1 cellular context compared by ENCODE assay signal in the genomic region with DNA sequence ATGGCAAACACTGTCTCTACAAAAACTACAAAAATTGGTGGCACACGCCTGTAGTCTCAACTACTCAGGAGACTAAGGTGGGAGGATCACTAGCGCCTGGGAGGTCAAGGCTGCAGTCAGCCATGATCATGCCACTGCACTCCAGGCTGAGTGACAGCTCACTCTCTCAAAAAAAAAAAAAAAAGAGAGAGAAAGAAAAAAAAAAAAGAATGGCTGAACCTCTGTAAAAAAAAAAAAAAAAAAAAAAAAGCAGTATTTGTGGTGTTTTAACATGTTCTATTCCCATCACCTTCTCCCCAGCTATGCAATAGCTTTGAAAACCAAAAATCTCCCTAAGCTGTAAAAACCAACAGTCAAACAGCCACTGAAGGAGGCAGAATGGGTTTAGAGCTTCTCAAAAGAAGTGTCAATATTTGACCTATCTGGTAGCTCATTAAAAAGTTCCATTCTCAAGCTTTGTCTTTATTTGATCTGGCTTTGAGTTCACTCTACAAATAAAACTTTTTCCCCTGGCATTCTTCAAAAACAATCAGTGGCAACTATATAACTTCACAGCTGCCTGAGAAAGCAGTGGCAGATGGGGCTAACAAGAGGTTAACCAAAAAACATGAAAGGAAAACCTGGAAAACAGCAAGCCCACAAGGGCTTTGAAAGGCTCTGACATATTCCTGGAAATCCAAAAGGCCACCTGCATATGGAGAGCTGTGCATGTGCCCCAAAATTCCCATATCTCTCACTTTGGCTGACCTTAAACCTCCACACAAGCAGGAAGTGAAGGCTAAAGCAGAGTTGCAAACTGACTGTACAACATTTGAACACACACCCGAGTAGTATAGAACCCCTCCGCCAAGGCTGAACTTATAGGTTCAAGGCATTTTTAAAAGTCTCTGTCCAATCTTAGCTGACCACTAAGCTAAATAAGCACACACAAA.
TF ChIP-seq lines count a peak whose summit lies in the region.

No MANE protein-coding gene starts in this region.

TF ChIP-seq in IMR-90, 13 proteins besides CTCF, POLR2A, EP300 and RAD21:
- TF ChIP-seq FOS (IDR thresholded peaks at IDR 0.05; ENCODE audit: low read depth, low read length) (no peak), CHD1 (IDR thresholded peaks at IDR 0.05; ENCODE audit: low read depth, low read length) (no peak), MXI1 (IDR thresholded peaks at IDR 0.05; ENCODE audit: borderline replicate concordance, low read depth, low read length) (no peak), CEBPB (IDR thresholded peaks at IDR 0.05; ENCODE audit: low read depth, low read length) (no peak), MAFK (IDR thresholded peaks at IDR 0.05; ENCODE audit: low read depth, low read length) (no peak), BHLHE40 (IDR thresholded peaks at IDR 0.05; ENCODE audit: low read depth, low read length) (no peak)
- TF ChIP-seq, protein P1, sequence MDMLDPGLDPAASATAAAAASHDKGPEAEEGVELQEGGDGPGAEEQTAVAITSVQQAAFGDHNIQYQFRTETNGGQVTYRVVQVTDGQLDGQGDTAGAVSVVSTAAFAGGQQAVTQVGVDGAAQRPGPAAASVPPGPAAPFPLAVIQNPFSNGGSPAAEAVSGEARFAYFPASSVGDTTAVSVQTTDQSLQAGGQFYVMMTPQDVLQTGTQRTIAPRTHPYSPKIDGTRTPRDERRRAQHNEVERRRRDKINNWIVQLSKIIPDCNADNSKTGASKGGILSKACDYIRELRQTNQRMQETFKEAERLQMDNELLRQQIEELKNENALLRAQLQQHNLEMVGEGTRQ (IDR thresholded peaks at IDR 0.05; ENCODE audit: low read depth, low read length), result no peak
- TF ChIP-seq, protein P2, sequence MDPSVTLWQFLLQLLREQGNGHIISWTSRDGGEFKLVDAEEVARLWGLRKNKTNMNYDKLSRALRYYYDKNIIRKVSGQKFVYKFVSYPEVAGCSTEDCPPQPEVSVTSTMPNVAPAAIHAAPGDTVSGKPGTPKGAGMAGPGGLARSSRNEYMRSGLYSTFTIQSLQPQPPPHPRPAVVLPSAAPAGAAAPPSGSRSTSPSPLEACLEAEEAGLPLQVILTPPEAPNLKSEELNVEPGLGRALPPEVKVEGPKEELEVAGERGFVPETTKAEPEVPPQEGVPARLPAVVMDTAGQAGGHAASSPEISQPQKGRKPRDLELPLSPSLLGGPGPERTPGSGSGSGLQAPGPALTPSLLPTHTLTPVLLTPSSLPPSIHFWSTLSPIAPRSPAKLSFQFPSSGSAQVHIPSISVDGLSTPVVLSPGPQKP (IDR thresholded peaks at IDR 0.05; ENCODE audit: borderline replicate concordance, low read depth, low read length), result no peak
TF ChIP-seq in IMR-90: peak in this region for 0.
